1 cellular context compared by ENCODE assay signal in the genomic region with DNA sequence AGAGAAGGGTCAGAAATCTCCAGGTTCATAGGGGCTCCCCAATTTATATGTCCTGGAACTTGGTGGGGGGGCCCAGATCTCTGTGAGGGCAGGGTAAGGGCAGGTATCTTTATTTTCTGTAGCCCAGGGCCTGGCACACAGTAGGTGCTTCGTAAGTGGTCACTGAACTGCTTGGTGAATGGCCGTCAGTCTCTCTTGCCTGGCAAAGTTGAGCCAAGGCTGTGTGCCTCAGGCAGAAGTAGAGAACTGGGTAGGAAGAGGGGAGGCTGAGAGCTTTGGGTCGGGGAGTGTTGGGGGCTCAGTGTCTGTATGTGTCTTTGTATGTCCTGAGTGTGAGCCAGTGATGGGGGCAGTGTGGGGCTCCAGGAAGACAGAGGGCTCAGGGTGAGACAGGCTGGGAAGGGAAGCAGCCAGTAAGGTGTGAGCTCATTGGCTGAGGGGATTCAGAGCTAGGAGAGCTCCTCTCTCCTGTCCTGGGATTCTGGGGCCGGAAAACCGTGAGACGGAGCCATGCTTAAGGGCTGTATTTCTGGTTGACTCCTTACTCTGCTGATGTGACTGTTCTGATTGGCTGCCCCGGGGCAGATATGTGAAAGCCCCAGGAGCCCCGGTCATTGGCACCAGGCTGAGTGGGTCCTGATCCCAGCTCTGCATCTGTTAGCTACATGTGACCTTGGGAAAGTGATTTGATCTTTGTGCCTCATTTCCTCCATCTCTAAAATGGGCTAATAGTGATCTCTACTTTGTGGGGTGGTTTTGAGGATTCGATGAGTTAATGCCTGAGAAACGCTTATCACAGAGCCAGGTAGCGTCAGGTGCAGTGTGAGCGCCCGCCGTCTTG.
TF ChIP-seq lines count a peak whose summit lies in the region.

No MANE protein-coding gene starts in this region.

TF ChIP-seq in HepG2, 621 proteins besides CTCF, POLR2A, EP300 and RAD21:
- peak; percentile 85 for TF ChIP-seq ZNF629 (CRISPR knock-in tag; conservative IDR thresholded peaks at IDR 0.05)
- TF ChIP-seq ZNF570 (CRISPR knock-in tag; IDR thresholded peaks at IDR 0.05; ENCODE audit: borderline replicate concordance): no peak
TF ChIP-seq in HepG2: peak in this region for 1.
